Comparison of ENCODE assay signal across 28 cellular contexts in genomic region chr9:89015330-89015729, GRCh38.
"Had no signal": no experiment of that assay in that cellular context is flagged by ENCODE, and none has a peak within 500 bp of the region (broad histone marks: within the 10 kb centered on the region; RNA-seq: fewer than 3 reads in every experiment).

No MANE protein-coding gene starts in this region.

- H3K36me3 ChIP-seq: heart left ventricle, left lung, pancreas, prostate gland, suprapubic skin, thoracic aorta, tibial artery, upper lobe of right lung had no signal

- H3K27ac ChIP-seq: heart left ventricle, left lung, pancreas, prostate gland, skin epidermis, suprapubic skin, thoracic aorta, tibial artery, upper lobe of right lung had no signal

- ATAC-seq: heart left ventricle; left colon; left lung; mucosa of descending colon; natural killer cell; pancreas; right cardiac atrium; sciatic nerve; stimulated activated effector memory CD8-positive, alpha-beta T cell treated with anti-CD3 and anti-CD28 coated beads, Interleukin-12 subunit alpha, Interleukin-12 subunit beta, amount 100 ng/mL, for 72 hours; upper lobe of right lung had no signal

- H3K9me3 ChIP-seq: left lung, mucosa of descending colon, pancreas, prostate gland, suprapubic skin, thoracic aorta, tibial artery, upper lobe of right lung had no signal

- H3K4me1 ChIP-seq: heart left ventricle, left lung, pancreas, prostate gland, suprapubic skin, upper lobe of right lung had no signal

- DNase-seq: heart left ventricle; hypothalamus; immature natural killer cell; kidney; left colon; left lung; midbrain; mucosa of descending colon; natural killer cell; pancreas; posterior cingulate gyrus; retina; right cardiac atrium; stimulated activated CD4-positive, alpha-beta T cell treated with anti-CD3 and anti-CD28 coated beads, Interleukin-12 subunit alpha, Interleukin-12 subunit beta, amount 100 ng/mL, for 4 hours; stimulated activated CD4-positive, alpha-beta T cell treated with anti-CD3 and anti-CD28 coated beads, Interleukin-15, amount 100 ng/mL, for 24 hours; stimulated activated CD4-positive, alpha-beta T cell treated with anti-CD3 and anti-CD28 coated beads, Interleukin-2, amount 100 ng/mL, for 24 hours; stimulated activated CD4-positive, alpha-beta T cell treated with anti-CD3 and anti-CD28 coated beads, Interleukin-4, amount 100 ng/mL, for 1 hour; stimulated activated naive CD4-positive, alpha-beta T cell; tibial artery; trophoblast cell; upper lobe of right lung had no signal

- H3K4me3 ChIP-seq: heart left ventricle, left lung, lung, mucosa of descending colon, pancreas, prostate gland, skin epidermis, suprapubic skin, thoracic aorta, tibial artery, upper lobe of right lung had no signal

- H3K27me3 ChIP-seq: left lung, pancreas, suprapubic skin, upper lobe of right lung had no signal
